ENCODE assay signal across 6 cellular contexts in genomic region chr16:30996324-30996999, GRCh38. TPM values are rescaled to one million over a fixed set of nuclear protein-coding genes. Genes with fewer than 3 reads are reported as not detected.
A peak's percentile ranks its signal among the peaks of the same experiment; 100 is the strongest.
DNase-seq lines count a peak whose midpoint lies in the region; ATAC-seq and TF ChIP-seq lines count a peak whose summit lies in the region.

No MANE protein-coding gene starts in this region.

- H3K18ac ChIP-seq in trophoblast cell (ENCODE audit: low read length) = no peak overlapping the region

- no peak overlapping the region for H2BK12ac ChIP-seq in trophoblast cell (ENCODE audit: low read length)

- peak overlapping the region; percentile 2 to 79 for H3K27ac ChIP-seq in coronary artery
- H3K27ac ChIP-seq in trophoblast cell (ENCODE audit: low read depth, low read length) = no peak overlapping the region

- H3K4me2 ChIP-seq in trophoblast cell (ENCODE audit: low read length) = peak overlapping the region; percentile 49

- DNase-seq in coronary artery (ENCODE audit: low spot score) (no peak), trophoblast cell (no peak), NCI-H2029 (lab: John Stamatoyannopoulos, UW) (no peak), HT-29 (ENCODE audit: low spot score) (no peak)

- no peak overlapping the region for H4K8ac ChIP-seq in trophoblast cell (ENCODE audit: low read depth, low read length)

- peaks cover 2% of the 10 kb centered on the region for H3K79me2 ChIP-seq in trophoblast cell (ENCODE audit: control insufficient read depth, insufficient read depth, low read length, poor library complexity)

- peak overlapping the region; percentile 8 for H2AFZ ChIP-seq in trophoblast cell (ENCODE audit: insufficient read depth, low read length, poor library complexity)

- WGBS in trophoblast cell (ENCODE audit: extremely low coverage, insufficient coverage, insufficient read length) = no CpG with 5 or more reads among the region's 25 CpGs

- H3K27me3 ChIP-seq in trophoblast cell (ENCODE audit: insufficient read depth, low read length) = no peaks in the 10 kb centered on the region

- H4K91ac ChIP-seq in trophoblast cell (ENCODE audit: low read depth, low read length) = no peak overlapping the region

- peaks cover 13 to 17% of the 10 kb centered on the region in 2 experiments for H3K4me1 ChIP-seq in trophoblast cell (ENCODE audit: control insufficient read depth in 1 of 2, insufficient read depth in 2 of 2, low read length in 2 of 2)

- H2BK120ac ChIP-seq in trophoblast cell (ENCODE audit: insufficient read depth, low read length, poor library complexity) = no peak overlapping the region

- no peak overlapping the region for H3K4ac ChIP-seq in trophoblast cell (ENCODE audit: low read depth, low read length)

- peak; percentile 11 for ATAC-seq in HG03095 (IDR thresholded peaks at IDR 0.05; ENCODE audit: unreplicated experiment)
- no peak for ATAC-seq in HG03139 (IDR thresholded peaks at IDR 0.05; ENCODE audit: unreplicated experiment)

- no peak overlapping the region for H2BK5ac ChIP-seq in trophoblast cell (ENCODE audit: low read depth, low read length, poor library complexity)

- H3K4me3 ChIP-seq in coronary artery = peak overlapping the region; percentile 77
- peak overlapping the region; percentile 10 for H3K4me3 ChIP-seq in trophoblast cell (ENCODE audit: low read depth, low read length)

- no peak overlapping the region for H3K14ac ChIP-seq in trophoblast cell (ENCODE audit: low read length)

- H3K9me3 ChIP-seq in trophoblast cell (ENCODE audit: insufficient read depth, low read depth, low read length) = peaks cover 4% of the 10 kb centered on the region

- H3K23ac ChIP-seq in trophoblast cell (ENCODE audit: low read length) = no peak overlapping the region

- no peak overlapping the region for H3K9ac ChIP-seq in trophoblast cell (ENCODE audit: low read length)

- H2AK5ac ChIP-seq in trophoblast cell (ENCODE audit: low read length) = no peak overlapping the region

- H3K36me3 ChIP-seq in trophoblast cell (ENCODE audit: control insufficient read depth in 1 of 2, insufficient read depth in 2 of 2, low read length in 2 of 2) = no peaks in the 10 kb centered on the region

- peaks cover 2% of the 10 kb centered on the region for H3K79me1 ChIP-seq in trophoblast cell (ENCODE audit: low read length)

- no peak overlapping the region for H4K12ac ChIP-seq in trophoblast cell (ENCODE audit: low read depth, low read length)

- TF ChIP-seq CTCF in coronary artery (IDR thresholded peaks at IDR 0.05) = no peak

RNA-seq across cellular contexts. Expression of gene HSD3B7, which starts 11.5 kb away (rescaled TPM):
- 1.3 and 1.6 TPM in 2 replicates for polyA plus RNA-seq in trophoblast cell (2013)
- total RNA-seq in HT-29 (2014; rRNA removed; shearing (Covaris generic)) = 24.7 and 28.9 TPM in 2 replicates

RNA-seq across cellular contexts. Expression of gene STX1B, which starts 14.0 kb away (rescaled TPM):
- polyA plus RNA-seq in trophoblast cell (2013) = 0.19 and 0.23 TPM in 2 replicates
- total RNA-seq in HT-29 (2014; rRNA removed; shearing (Covaris generic)) = not detected in 2 replicates

RNA-seq across cellular contexts. Expression of gene STX4, which starts 36.9 kb away (rescaled TPM):
- polyA plus RNA-seq in trophoblast cell (2013) = 45.3 and 51.4 TPM in 2 replicates
- 17.1 and 17.9 TPM in 2 replicates for total RNA-seq in HT-29 (2014; rRNA removed; shearing (Covaris generic))

RNA-seq across cellular contexts. Expression of gene SETD1A, which starts 38.9 kb away (rescaled TPM):
- polyA plus RNA-seq in trophoblast cell (2013) = 14.9 and 15.0 TPM in 2 replicates
- 7.7 and 9.8 TPM in 2 replicates for total RNA-seq in HT-29 (2014; rRNA removed; shearing (Covaris generic))

RNA-seq across cellular contexts. Expression of gene ORAI3, which starts 47.6 kb away (rescaled TPM):
- polyA plus RNA-seq in trophoblast cell (2013) = 14.3 and 15.9 TPM in 2 replicates
- total RNA-seq in HT-29 (2014; rRNA removed; shearing (Covaris generic)) = 16.9 and 22.9 TPM in 2 replicates
